23 cellular contexts compared by ENCODE assay signal in the genomic region with DNA sequence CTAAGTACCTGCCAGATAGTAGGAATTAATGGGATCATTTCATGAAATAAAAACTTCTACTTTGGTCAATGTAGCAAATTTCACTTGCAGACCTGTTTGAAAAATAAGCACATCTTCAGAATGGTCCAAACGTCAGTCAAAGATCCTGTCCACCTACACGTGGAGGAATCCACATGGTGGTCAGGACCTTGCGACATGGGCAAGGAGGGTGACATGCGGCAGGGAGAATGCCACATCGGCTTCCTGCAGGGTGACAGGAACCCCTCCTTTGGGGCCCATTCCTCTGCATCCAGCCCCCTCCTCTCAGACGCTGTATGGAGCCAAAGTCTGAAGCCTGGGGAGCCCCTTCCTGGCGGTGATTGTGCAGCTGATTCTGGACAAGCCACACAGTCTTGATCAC.
"Had no signal": no experiment of that assay in that cellular context is flagged by ENCODE, and none has a peak within 500 bp of the region (broad histone marks: within the 10 kb centered on the region; RNA-seq: fewer than 3 reads in every experiment).

No MANE protein-coding gene starts in this region.

- DNase-seq: colonic mucosa; dermis blood vessel endothelial cell; dorsolateral prefrontal cortex; effector CD4-positive, alpha-beta T cell; effector memory CD4-positive, alpha-beta T cell; esophagus squamous epithelium; foreskin fibroblast; foreskin melanocyte; gastrocnemius medialis; glutamatergic neuron; heart right ventricle; hippocampal formation; left cardiac atrium; left lung; left ventricle myocardium superior; lower lobe of right lung; mesenchymal stem cell; mucosa of descending colon; naive B cell had no signal

- H3K36me3 ChIP-seq: colonic mucosa, esophagus squamous epithelium, gastrocnemius medialis, heart right ventricle, left lung, lower lobe of right lung had no signal

- H3K4me3 Mint-ChIP-seq: mesothelial cell of epicardium, naive B cell had no signal

- H3K27ac Mint-ChIP-seq: mesothelial cell of epicardium had no signal

- H3K4me1 Mint-ChIP-seq: mesothelial cell of epicardium, naive B cell had no signal

- H3K4me3 ChIP-seq: colonic mucosa, dorsolateral prefrontal cortex, esophagus squamous epithelium, gastrocnemius medialis, heart right ventricle, left lung, lower lobe of right lung, mucosa of descending colon had no signal

- H3K9me3 Mint-ChIP-seq: mesothelial cell of epicardium had no signal

- H3K4me1 ChIP-seq: colonic mucosa, esophagus squamous epithelium, gastrocnemius medialis, heart right ventricle, left lung, lower lobe of right lung had no signal

- ATAC-seq: gastrocnemius medialis, heart right ventricle, left cardiac atrium, left lung, left ventricle myocardium superior, lower lobe of right lung, mucosa of descending colon had no signal

- H3K27ac ChIP-seq: colonic mucosa, dorsolateral prefrontal cortex, esophagus squamous epithelium, gastrocnemius medialis, heart right ventricle, left lung, lower lobe of right lung had no signal

- H3K9me3 ChIP-seq: colonic mucosa, esophagus squamous epithelium, gastrocnemius medialis, left lung, lower lobe of right lung, mucosa of descending colon had no signal

- H3K36me3 Mint-ChIP-seq: mesothelial cell of epicardium, naive B cell had no signal

- FAIRE-seq: endothelial cell of umbilical vein, islet of Langerhans, keratinocyte had no signal

- H3K27me3 ChIP-seq: colonic mucosa, esophagus squamous epithelium, gastrocnemius medialis had no signal
